ENCODE assay signal across 19 cellular contexts in genomic region chr7:156666368-156667109, GRCh38. TPM values are rescaled to one million over a fixed set of nuclear protein-coding genes. Genes with fewer than 3 reads are reported as not detected.
A peak's percentile ranks its signal among the peaks of the same experiment; 100 is the strongest.
DNase-seq lines count a peak whose midpoint lies in the region; ATAC-seq and TF ChIP-seq lines count a peak whose summit lies in the region.
"Had no signal": no experiment of that assay in that cellular context is flagged by ENCODE, and none has a peak within 500 bp of the region (broad histone marks: within the 10 kb centered on the region; RNA-seq: fewer than 3 reads in every experiment).

No MANE protein-coding gene starts in this region.

- H3K9me3 ChIP-seq in endodermal cell (ENCODE audit: control insufficient read depth, low read length) (no peaks in the 10 kb centered on the region), stomach (no peaks in the 10 kb centered on the region), thyroid gland (no peaks in the 10 kb centered on the region), lower lobe of right lung (no peaks in the 10 kb centered on the region)
- H3K9me3 ChIP-seq: A549; BLaER1 treated with 17β-estradiol and CSF1 and Interleukin-3, amounts not matched to agents 10 nM and 100 nM; uterus had no signal

- H3K4me3 Mint-ChIP-seq in activated T-cell treated with anti-CD3 and anti-CD28 coated beads, Interleukin-2, amount 50 U/mL, for 72 hours, result no peak overlapping the region
- H3K4me3 Mint-ChIP-seq in activated T-cell treated with anti-CD3 and anti-CD28 coated beads, Interleukin-2, amount 50 U/mL, for 4 hours, result no peak overlapping the region
- peak overlapping the region; percentile 17 for H3K4me3 Mint-ChIP-seq in endodermal cell

- WGBS in endodermal cell (ENCODE audit: insufficient coverage in 1 of 2, insufficient read length in 1 of 2), 2 experiments, result 78 to 91% methylated on average over 4 to 8 of the region's 8 CpGs
- 22 to 39% (median 36%) methylated on average over 8 of the region's 8 CpGs for WGBS in stomach, 5 donors
- WGBS in thyroid gland, 2 donors, result 63 to 65% methylated on average over 8 of the region's 8 CpGs

- peaks cover 9% of the 10 kb centered on the region for H3K4me1 ChIP-seq in endodermal cell (ENCODE audit: control insufficient read depth, insufficient read depth, low read length)
- H3K4me1 ChIP-seq in stomach, result peaks cover 0 to 33% (median 8%) of the 10 kb centered on the region in 4 donors
- no peaks in the 10 kb centered on the region for H3K4me1 ChIP-seq in thyroid gland
- no peaks in the 10 kb centered on the region for H3K4me1 ChIP-seq in lower lobe of right lung
- H3K4me1 ChIP-seq: A549; BLaER1 treated with 17β-estradiol and CSF1 and Interleukin-3, amounts not matched to agents 10 nM and 100 nM; uterus had no signal

- no peak for TF ChIP-seq EP300 in stomach (IDR thresholded peaks at IDR 0.05)

- peaks cover 5% of the 10 kb centered on the region for H3K36me3 ChIP-seq in endodermal cell (ENCODE audit: control insufficient read depth, insufficient read depth, low read length)
- peaks cover 0 to 14% (median 12%) of the 10 kb centered on the region in 4 donors for H3K36me3 ChIP-seq in stomach
- no peaks in the 10 kb centered on the region for H3K36me3 ChIP-seq in thyroid gland
- H3K36me3 ChIP-seq in lower lobe of right lung, result no peaks in the 10 kb centered on the region
- H3K36me3 ChIP-seq: uterus had no signal

- H3K27me3 Mint-ChIP-seq in activated T-cell treated with anti-CD3 and anti-CD28 coated beads, Interleukin-2, amount 50 U/mL, for 72 hours (ENCODE audit: low read depth), result no peaks in the 10 kb centered on the region
- no peaks in the 10 kb centered on the region for H3K27me3 Mint-ChIP-seq in activated T-cell treated with anti-CD3 and anti-CD28 coated beads, Interleukin-2, amount 50 U/mL, for 4 hours (ENCODE audit: low read depth)
- no peaks in the 10 kb centered on the region for H3K27me3 Mint-ChIP-seq in endodermal cell (ENCODE audit: insufficient read depth)

- peak overlapping the region; percentile 64 for H3K9ac ChIP-seq in endodermal cell (ENCODE audit: extremely low read depth, low read length, poor library complexity, severe bottlenecking)
- H3K9ac ChIP-seq: BLaER1 treated with 17β-estradiol and CSF1 and Interleukin-3, amounts not matched to agents 10 nM and 100 nM had no signal

- no peaks in the 10 kb centered on the region for H3K27me3 ChIP-seq in endodermal cell (ENCODE audit: control insufficient read depth, insufficient read depth, low read length, poor library complexity, severe bottlenecking)
- no peaks in the 10 kb centered on the region for H3K27me3 ChIP-seq in stomach
- no peaks in the 10 kb centered on the region for H3K27me3 ChIP-seq in thyroid gland
- no peaks in the 10 kb centered on the region for H3K27me3 ChIP-seq in lower lobe of right lung (ENCODE audit: low read depth)
- H3K27me3 ChIP-seq: BLaER1 treated with 17β-estradiol and CSF1 and Interleukin-3, amounts not matched to agents 10 nM and 100 nM; uterus had no signal

- H3K36me3 Mint-ChIP-seq in activated T-cell treated with anti-CD3 and anti-CD28 coated beads, Interleukin-2, amount 50 U/mL, for 72 hours (ENCODE audit: insufficient read depth in 2 of 2), result peaks cover 0 to 6% of the 10 kb centered on the region in 2 donors
- H3K36me3 Mint-ChIP-seq in activated T-cell treated with anti-CD3 and anti-CD28 coated beads, Interleukin-2, amount 50 U/mL, for 4 hours (ENCODE audit: insufficient read depth), result peaks cover 9% of the 10 kb centered on the region
- H3K36me3 Mint-ChIP-seq in endodermal cell (ENCODE audit: low read depth), result peaks cover 29% of the 10 kb centered on the region

- H3K4me1 Mint-ChIP-seq in activated T-cell treated with anti-CD3 and anti-CD28 coated beads, Interleukin-2, amount 50 U/mL, for 72 hours (ENCODE audit: low read depth), result peaks cover 4% of the 10 kb centered on the region
- H3K4me1 Mint-ChIP-seq in activated T-cell treated with anti-CD3 and anti-CD28 coated beads, Interleukin-2, amount 50 U/mL, for 4 hours (ENCODE audit: low read depth), result no peaks in the 10 kb centered on the region
- peaks cover 31% of the 10 kb centered on the region for H3K4me1 Mint-ChIP-seq in endodermal cell

- TF ChIP-seq POLR2A in stomach (IDR thresholded peaks at IDR 0.05) (no peak), thyroid gland (IDR thresholded peaks at IDR 0.05) (no peak)

- H3K9me3 Mint-ChIP-seq in activated T-cell treated with anti-CD3 and anti-CD28 coated beads, Interleukin-2, amount 50 U/mL, for 72 hours, result no peaks in the 10 kb centered on the region
- no peaks in the 10 kb centered on the region for H3K9me3 Mint-ChIP-seq in activated T-cell treated with anti-CD3 and anti-CD28 coated beads, Interleukin-2, amount 50 U/mL, for 4 hours
- no peaks in the 10 kb centered on the region for H3K9me3 Mint-ChIP-seq in endodermal cell

- H3K4me3 ChIP-seq in endodermal cell (ENCODE audit: low read length) (peak overlapping the region; percentile 5), stomach (no peak overlapping the region), thyroid gland (replicated peaks in 1 of 3) (no peak overlapping the region), lower lobe of right lung (no peak overlapping the region)
- H3K4me3 ChIP-seq: A549; BLaER1 treated with 17β-estradiol and CSF1 and Interleukin-3, amounts not matched to agents 10 nM and 100 nM; SK-N-MC; uterus had no signal

- peak overlapping the region; percentile 25 for H3K27ac Mint-ChIP-seq in activated T-cell treated with anti-CD3 and anti-CD28 coated beads, Interleukin-2, amount 50 U/mL, for 72 hours
- peak overlapping the region; percentile 94 for H3K27ac Mint-ChIP-seq in endodermal cell

- H3K27ac ChIP-seq in endodermal cell (ENCODE audit: low read depth, low read length) (peak overlapping the region; percentile 92), stomach (peak overlapping the region; percentile 64 to 83 (median 79)), thyroid gland (no peak overlapping the region), lower lobe of right lung (no peak overlapping the region)
- H3K27ac ChIP-seq: A549; BLaER1 treated with 17β-estradiol and CSF1 and Interleukin-3, amounts not matched to agents 10 nM and 100 nM; SK-N-MC; uterus had no signal

- TF ChIP-seq CTCF in endodermal cell (conservative IDR thresholded peaks at IDR 0.05) (no peak), stomach (IDR thresholded peaks at IDR 0.05) (no peak), thyroid gland (IDR thresholded peaks at IDR 0.05) (no peak), lower lobe of right lung (IDR thresholded peaks at IDR 0.05) (no peak)

- ATAC-seq in activated T-cell treated with anti-CD3 and anti-CD28 coated beads, Interleukin-2, amount 50 U/mL, for 72 hours (replicated peaks in 1 of 2), result peak; percentile 30 to 32
- no peak for ATAC-seq in activated T-cell treated with anti-CD3 and anti-CD28 coated beads, Interleukin-2, amount 50 U/mL, for 4 hours
- ATAC-seq in lower lobe of right lung, result no peak
- ATAC-seq: A549, left ventricle myocardium superior had no signal

- intact Hi-C loops in stomach (cut with DNase I; ENCODE audit: low total_unique reads), result no loop called here
- intact Hi-C loops in thyroid gland (cut with DNase I), result no loop called here
- intact Hi-C loops in lower lobe of right lung (cut with DNase I), result no loop called here

- no peak for DNase-seq in activated T-cell treated with anti-CD3 and anti-CD28 coated beads, Interleukin-2, amount 50 U/mL, for 72 hours
- DNase-seq in activated T-cell treated with anti-CD3 and anti-CD28 coated beads, Interleukin-2, amount 50 U/mL, for 4 hours, result no peak
- DNase-seq in NCI-H146 (lab: John Stamatoyannopoulos, UW) (peak; percentile 66), endodermal cell (no peak), stomach (peak; percentile 57), thyroid gland (no peak), NCI-H524 treated with DMSO at 0.1 percent for 48 hours (lab: John Stamatoyannopoulos, UW) (no peak), lower lobe of right lung (no peak)
- DNase-seq: activated CD4-positive, CD25-positive, alpha-beta regulatory T cell treated with anti-CD3 and anti-CD28 coated beads, Interleukin-2, amount 50 U/mL, for 72 hours; glutamatergic neuron; KG1; left ventricle myocardium superior; MV-4-11; NCI-H187; stimulated activated CD4-positive, alpha-beta T cell treated with anti-CD3 and anti-CD28 coated beads, Interleukin-4, amount 100 ng/mL, for 4 hours; uterus had no signal

RNA-seq across cellular contexts. Expression of gene RNF32, which starts 26.0 kb away (rescaled TPM):
- 1 to 10 TPM; 3.1 to 4.2 TPM for total RNA-seq in activated T-cell treated with anti-CD3 and anti-CD28 coated beads, Interleukin-2, amount 50 U/mL, for 72 hours
- under 1 TPM; 0.13 to 0.43 (median 0.24) TPM for total RNA-seq in activated T-cell treated with anti-CD3 and anti-CD28 coated beads, Interleukin-2, amount 50 U/mL, for 4 hours
- total RNA-seq in endodermal cell (1 to 10 TPM; 1.1 to 2.5 TPM), stomach (1 to 10 TPM in 3 of 5 donors, not detected in 2; 1.2 to 4.7 (median 1.5) TPM), thyroid gland (1 to 10 TPM; 1.1 to 3.1 (median 1.4) TPM), lower lobe of right lung (3.0 TPM)
- polyA plus RNA-seq in endodermal cell (2013, experiment 1 of 2), result 1.4 TPM
- polyA plus RNA-seq in endodermal cell (2013, experiment 2 of 2), result 2.0 TPM
- polyA plus RNA-seq in stomach, result 1 to 10 TPM; 2.2 to 4.1 (median 2.6) TPM
- total RNA-seq: left ventricle myocardium superior had no signal

Comparison
In these comparisons a context has a peak if more than half of its experiments do, and no peak if none do; other contexts are left out.
1. ATAC-seq: peak in activated T-cell treated with anti-CD3 and anti-CD28 coated beads, Interleukin-2, amount 50 U/mL, for 72 hours (2 of 2); none in activated T-cell treated with anti-CD3 and anti-CD28 coated beads, Interleukin-2, amount 50 U/mL, for 4 hours (0 of 2) and lower lobe of right lung (0 of 2).
2. DNase-seq: peak in NCI-H146 (single experiment) and stomach (single experiment); none in activated T-cell treated with anti-CD3 and anti-CD28 coated beads, Interleukin-2, amount 50 U/mL, for 72 hours (0 of 2), activated T-cell treated with anti-CD3 and anti-CD28 coated beads, Interleukin-2, amount 50 U/mL, for 4 hours (single experiment), endodermal cell (single experiment), thyroid gland (0 of 2), NCI-H524 treated with DMSO at 0.1 percent for 48 hours (single experiment) and lower lobe of right lung (single experiment).
3. H3K27ac ChIP-seq: peak in endodermal cell (single experiment) and stomach (5 of 5); none in thyroid gland (0 of 3) and lower lobe of right lung (single experiment).